In genomic region chr20:35503281-35503680, GRCh38 we compare ENCODE assay signal across 16 cellular contexts. TPM values are rescaled to one million over a fixed set of nuclear protein-coding genes. Genes with fewer than 3 reads are reported as not detected.
DNase-seq lines count a peak whose midpoint lies in the region; ATAC-seq and TF ChIP-seq lines count a peak whose summit lies in the region.
"Had no signal": no experiment of that assay in that cellular context is flagged by ENCODE, and none has a peak within 500 bp of the region (broad histone marks: within the 10 kb centered on the region; RNA-seq: fewer than 3 reads in every experiment).

No MANE protein-coding gene starts in this region.

- H2AFZ ChIP-seq in DND-41 (ENCODE audit: low read depth, low read length) = no peak overlapping the region

- H3K4me2 ChIP-seq in DND-41 (ENCODE audit: insufficient read depth, low read length) = no peak overlapping the region

- H3K4me3 Mint-ChIP-seq in CD4-positive, alpha-beta memory T cell = no peak overlapping the region
- no peak overlapping the region for H3K4me3 Mint-ChIP-seq in dendritic cell treated with granulocyte-macrophage colony-stimulating factor and Interleukin-4, amounts not matched to agents 40 ng/mL and 50 ng/mL, for 4 days
- H3K4me3 Mint-ChIP-seq in natural killer cell treated with Interleukin-12 subunit alpha and Interleukin-12 subunit beta and Interleukin-15 and Interleukin-18, amount 100 ng/mL, for 72 hours = no peak overlapping the region
- H3K4me3 Mint-ChIP-seq: CD4-positive, alpha-beta T cell had no signal

- TF ChIP-seq CTCF in DND-41 (IDR thresholded peaks at IDR 0.05; ENCODE audit: borderline replicate concordance, extremely low read depth, low read length, poor library complexity, severe bottlenecking) = no peak

- no peaks in the 10 kb centered on the region for H3K27me3 ChIP-seq in CD4-positive, alpha-beta memory T cell (ENCODE audit: insufficient read depth, low read length)
- no peaks in the 10 kb centered on the region for H3K27me3 ChIP-seq in DND-41 (ENCODE audit: insufficient read depth, low read length, poor library complexity)

- peaks cover 90% of the 10 kb centered on the region for H3K36me3 ChIP-seq in CD4-positive, alpha-beta memory T cell (ENCODE audit: insufficient read depth, low read length)
- peaks cover 95% of the 10 kb centered on the region for H3K36me3 ChIP-seq in DND-41 (ENCODE audit: insufficient read depth, low read length)

- H3K79me2 ChIP-seq in DND-41 (ENCODE audit: insufficient read depth, low read length) = no peaks in the 10 kb centered on the region

- POLR2A ChIA-PET in CD4-positive, alpha-beta memory T cell (lab: Charles Lee; ENCODE audit: partially characterized antibody) = interaction anchor here (2.5 kb wide), 1 partner anchor 12 kb away, joined by 6 read pairs; no protein-coding TSS in a partner anchor

- peaks cover 0 to 2% (median 0%) of the 10 kb centered on the region in 8 donors for H3K9me3 Mint-ChIP-seq in CD4-positive, alpha-beta memory T cell
- no peaks in the 10 kb centered on the region for H3K9me3 Mint-ChIP-seq in dendritic cell treated with granulocyte-macrophage colony-stimulating factor and Interleukin-4, amounts not matched to agents 40 ng/mL and 50 ng/mL, for 4 days
- no peaks in the 10 kb centered on the region for H3K9me3 Mint-ChIP-seq in natural killer cell treated with Interleukin-12 subunit alpha and Interleukin-12 subunit beta and Interleukin-15 and Interleukin-18, amount 100 ng/mL, for 72 hours
- H3K9me3 Mint-ChIP-seq: CD4-positive, alpha-beta T cell had no signal

- H3K9ac ChIP-seq in DND-41 (ENCODE audit: low read depth, low read length) = no peak overlapping the region

- H3K9me3 ChIP-seq in CD4-positive, alpha-beta memory T cell (ENCODE audit: control insufficient read depth in 1 of 2, low read length in 2 of 2) = no peaks in the 10 kb centered on the region
- no peaks in the 10 kb centered on the region for H3K9me3 ChIP-seq in DND-41 (ENCODE audit: insufficient read depth, low read length, severe bottlenecking)

- no peaks in the 10 kb centered on the region for H3K27me3 Mint-ChIP-seq in CD4-positive, alpha-beta memory T cell
- H3K27me3 Mint-ChIP-seq in dendritic cell treated with granulocyte-macrophage colony-stimulating factor and Interleukin-4, amounts not matched to agents 40 ng/mL and 50 ng/mL, for 4 days = no peaks in the 10 kb centered on the region
- no peaks in the 10 kb centered on the region for H3K27me3 Mint-ChIP-seq in natural killer cell treated with Interleukin-12 subunit alpha and Interleukin-12 subunit beta and Interleukin-15 and Interleukin-18, amount 100 ng/mL, for 72 hours
- H3K27me3 Mint-ChIP-seq: CD4-positive, alpha-beta T cell had no signal

- DNase-seq in CD4-positive, alpha-beta memory T cell = no peak
- DNase-seq in DND-41 = no peak
- no peak for DNase-seq in natural killer cell treated with Interleukin-12 subunit alpha and Interleukin-12 subunit beta and Interleukin-15 and Interleukin-18, amount 100 ng/mL, for 72 hours (ENCODE audit: low spot score)
- DNase-seq in T1000 (lab: John Stamatoyannopoulos, UW) = no peak
- no peak for DNase-seq in NCI-H2227 (lab: John Stamatoyannopoulos, UW; ENCODE audit: unreplicated experiment)
- DNase-seq: CD4-positive, alpha-beta T cell; GF-D8; KBM-7; NCI-H1048; NCI-H1436 treated with DMSO at 0.1 percent for 48 hours; NCI-H2029 treated with DMSO at 0.1 percent for 48 hours; NCI-H524 had no signal

- no peak overlapping the region for H3K27ac ChIP-seq in CD4-positive, alpha-beta memory T cell (ENCODE audit: low read depth, low read length)
- peak overlapping the region; percentile 0; the same call in 1 of the 2 replicates for H3K27ac ChIP-seq in DND-41 (ENCODE audit: low read length)

- H4K20me1 ChIP-seq in DND-41 (ENCODE audit: insufficient read depth, low read length) = 0 out of 2 replicates have a peak, but pooled peaks cover 4% of the 10 kb centered on the region

- H3K4me3 ChIP-seq in CD4-positive, alpha-beta memory T cell (ENCODE audit: low read length in 2 of 2) = no peak overlapping the region
- H3K4me3 ChIP-seq in DND-41 (ENCODE audit: low read depth in 1 of 2, low read length in 2 of 2) = no peak overlapping the region

- H3K4me1 Mint-ChIP-seq in CD4-positive, alpha-beta memory T cell = peaks cover 15 to 23% (median 17%) of the 10 kb centered on the region in 4 donors
- H3K4me1 Mint-ChIP-seq in dendritic cell treated with granulocyte-macrophage colony-stimulating factor and Interleukin-4, amounts not matched to agents 40 ng/mL and 50 ng/mL, for 4 days (ENCODE audit: low read depth) = peaks cover 50% of the 10 kb centered on the region
- H3K4me1 Mint-ChIP-seq in natural killer cell treated with Interleukin-12 subunit alpha and Interleukin-12 subunit beta and Interleukin-15 and Interleukin-18, amount 100 ng/mL, for 72 hours (ENCODE audit: low read depth in 2 of 2) = peaks cover 45 to 56% of the 10 kb centered on the region in 2 donors

- peak overlapping the region in 5 of 7 donors; percentile 27 to 84 (median 77) for H3K27ac Mint-ChIP-seq in CD4-positive, alpha-beta memory T cell
- H3K27ac Mint-ChIP-seq in dendritic cell treated with granulocyte-macrophage colony-stimulating factor and Interleukin-4, amounts not matched to agents 40 ng/mL and 50 ng/mL, for 4 days = peak overlapping the region; percentile 49
- peak overlapping the region; percentile 39 to 80 for H3K27ac Mint-ChIP-seq in natural killer cell treated with Interleukin-12 subunit alpha and Interleukin-12 subunit beta and Interleukin-15 and Interleukin-18, amount 100 ng/mL, for 72 hours
- H3K27ac Mint-ChIP-seq: CD4-positive, alpha-beta T cell had no signal

- peaks cover 77 to 92% of the 10 kb centered on the region in 2 donors for H3K36me3 Mint-ChIP-seq in CD4-positive, alpha-beta memory T cell
- H3K36me3 Mint-ChIP-seq in dendritic cell treated with granulocyte-macrophage colony-stimulating factor and Interleukin-4, amounts not matched to agents 40 ng/mL and 50 ng/mL, for 4 days (ENCODE audit: low read depth) = peaks cover 97% of the 10 kb centered on the region
- H3K36me3 Mint-ChIP-seq in natural killer cell treated with Interleukin-12 subunit alpha and Interleukin-12 subunit beta and Interleukin-15 and Interleukin-18, amount 100 ng/mL, for 72 hours = peaks cover 45% of the 10 kb centered on the region

- intact Hi-C loops in CD4-positive, alpha-beta memory T cell (cut with micrococcal nuclease) = no loop called here
- intact Hi-C loops in dendritic cell treated with granulocyte-macrophage colony-stimulating factor and Interleukin-4, amounts not matched to agents 40 ng/mL and 50 ng/mL, for 4 days (cut with micrococcal nuclease) = no loop called here

- ATAC-seq in DND-41 (ENCODE audit: insufficient read depth, low read depth) (no peak), GM21423 (IDR thresholded peaks at IDR 0.05; ENCODE audit: unreplicated experiment) (no peak)
- ATAC-seq in natural killer cell treated with Interleukin-12 subunit alpha and Interleukin-12 subunit beta and Interleukin-15 and Interleukin-18, amount 100 ng/mL, for 72 hours = no peak

- CTCF ChIA-PET in CD4-positive, alpha-beta memory T cell (lab: Charles Lee; ENCODE audit: partially characterized antibody) = interaction anchor here (0.8 to 2.2 kb wide), 3 partner anchors 10 to 39 kb away, joined by 3 to 7 read pairs (median 6); no protein-coding TSS in a partner anchor

- H3K4me1 ChIP-seq in CD4-positive, alpha-beta memory T cell (ENCODE audit: insufficient read depth, low read length) = peaks cover 13% of the 10 kb centered on the region
- H3K4me1 ChIP-seq in DND-41 (ENCODE audit: insufficient read depth, low read length) = no peaks in the 10 kb centered on the region

RNA-seq across cellular contexts. Expression of gene C20orf173, which starts 26.2 kb away (rescaled TPM):
- total RNA-seq in CD4-positive, alpha-beta memory T cell = not detected
- polyA plus RNA-seq in CD4-positive, alpha-beta memory T cell = not detected
- total RNA-seq in natural killer cell treated with Interleukin-12 subunit alpha and Interleukin-12 subunit beta and Interleukin-15 and Interleukin-18, amount 100 ng/mL, for 72 hours = not detected
- total RNA-seq: CD4-positive, alpha-beta T cell; H1; Right ventricle myocardium inferior had no signal
- polyA plus RNA-seq: H1 had no signal

RNA-seq across cellular contexts. Expression of gene ERGIC3, which starts 38.6 kb away (rescaled TPM):
- total RNA-seq in CD4-positive, alpha-beta memory T cell = 100 to 1,000 TPM; 148 to 151 TPM
- polyA plus RNA-seq in CD4-positive, alpha-beta memory T cell = 100 to 1,000 TPM; 134 to 137 TPM
- 100 to 1,000 TPM; 129 to 164 TPM for total RNA-seq in natural killer cell treated with Interleukin-12 subunit alpha and Interleukin-12 subunit beta and Interleukin-15 and Interleukin-18, amount 100 ng/mL, for 72 hours

RNA-seq across cellular contexts. Expression of gene CEP250, which starts 47.9 kb away (rescaled TPM):
- 10 to 100 TPM; 71.3 to 76.9 TPM for total RNA-seq in CD4-positive, alpha-beta memory T cell
- 10 to 100 TPM in 1 of 2 donors, 1 to 10 TPM in 1; 4.4 to 14.1 TPM for polyA plus RNA-seq in CD4-positive, alpha-beta memory T cell
- 10 to 100 TPM; 67.5 to 90.0 TPM for total RNA-seq in natural killer cell treated with Interleukin-12 subunit alpha and Interleukin-12 subunit beta and Interleukin-15 and Interleukin-18, amount 100 ng/mL, for 72 hours
